Comparison of ENCODE assay signal across 34 cellular contexts in genomic region chr20:51869002-51869401, GRCh38.
"Had no signal": no experiment of that assay in that cellular context is flagged by ENCODE, and none has a peak within 500 bp of the region (broad histone marks: within the 10 kb centered on the region; RNA-seq: fewer than 3 reads in every experiment).

No MANE protein-coding gene starts in this region.

- H3K36me3 ChIP-seq: adrenal gland, ascending aorta, brain microvascular endothelial cell, breast epithelium, cardiac muscle cell had no signal

- H3K27ac ChIP-seq: adrenal gland, ascending aorta, body of pancreas, brain microvascular endothelial cell, breast epithelium, cardiac muscle cell had no signal

- H3K9me3 ChIP-seq: adrenal gland, ascending aorta, body of pancreas, breast epithelium had no signal

- ATAC-seq: activated naive CD4-positive, alpha-beta T cell treated with anti-CD3 and anti-CD28 coated beads, Interleukin-2, amount 50 U/mL, for 72 hours; activated naive CD8-positive, alpha-beta T cell treated with anti-CD3 and anti-CD28 coated beads, Interleukin-2, amount 50 U/mL, for 24 hours; activated T-cell treated with anti-CD3 and anti-CD28 coated beads, Interleukin-2, amount 50 U/mL, for 4 hours; activated T-cell treated with anti-CD3 and anti-CD28 coated beads, Interleukin-2, amount 50 U/mL, for 72 hours; activated T-helper 17 cell treated with anti-CD3 and anti-CD28 coated beads, Interleukin-2, amount 50 U/mL, for 72 hours; body of pancreas had no signal

- FAIRE-seq: astrocyte, bronchial epithelial cell had no signal

- DNase-seq: activated effector memory CD4-positive, alpha-beta T cell treated with anti-CD3 and anti-CD28 coated beads, Interleukin-2, amount 50 U/mL, for 16 hours; activated effector memory CD4-positive, alpha-beta T cell treated with Interleukin-2 at 50 U/mL for 16 hours; activated gamma-delta T cell; activated gamma-delta T cell treated with Interleukin-2 at 50 U/mL for 16 hours; activated naive CD4-positive, alpha-beta T cell; activated naive CD4-positive, alpha-beta T cell treated with anti-CD3 and anti-CD28 coated beads for 36 hours; activated naive CD4-positive, alpha-beta T cell treated with anti-CD3 and anti-CD28 coated beads, Interleukin-2, amount 10 ng/mL, durations not matched to agents 7 days and 5 days; activated naive CD4-positive, alpha-beta T cell treated with anti-CD3 and anti-CD28 coated beads, Interleukin-2, amount 50 U/mL, for 16 hours; activated naive CD4-positive, alpha-beta T cell treated with Interleukin-2 at 50 U/mL for 16 hours; activated naive CD8-positive, alpha-beta T cell treated with anti-CD3 and anti-CD28 coated beads for 36 hours; activated naive CD8-positive, alpha-beta T cell treated with anti-CD3 and anti-CD28 coated beads, Interleukin-2, amount 10 ng/mL, durations not matched to agents 7 days and 5 days; activated naive CD8-positive, alpha-beta T cell treated with anti-CD3 and anti-CD28 coated beads, Interleukin-2, amount 50 U/mL, for 24 hours; activated T-cell treated with anti-CD3 and anti-CD28 coated beads, Interleukin-2, amount 50 U/mL, for 1 hour; activated T-cell treated with anti-CD3 and anti-CD28 coated beads, Interleukin-2, amount 50 U/mL, for 24 hours; activated T-cell treated with anti-CD3 and anti-CD28 coated beads, Interleukin-2, amount 50 U/mL, for 4 hours; activated T-cell treated with anti-CD3 and anti-CD28 coated beads, Interleukin-2, amount 50 U/mL, for 48 hours; activated T-cell treated with anti-CD3 and anti-CD28 coated beads, Interleukin-2, amount 50 U/mL, for 72 hours; adrenal gland; amniotic stem cell; amygdala; anterior cingulate cortex; aorta; body of pancreas; brain microvascular endothelial cell; caudate nucleus; central memory CD4-positive, alpha-beta T cell; cerebellar nuclear complex had no signal

- H3K27me3 ChIP-seq: adrenal gland, ascending aorta, body of pancreas, brain microvascular endothelial cell, breast epithelium, cardiac muscle cell had no signal

- H3K4me1 ChIP-seq: adrenal gland, ascending aorta, body of pancreas, breast epithelium had no signal

- H3K4me3 ChIP-seq: adrenal gland, ascending aorta, body of pancreas, breast epithelium, cardiac muscle cell had no signal
